ENCODE assay signal across 7 cellular contexts in genomic region chr15:76994971-76995945, GRCh38. TPM values are rescaled to one million over a fixed set of nuclear protein-coding genes. Genes with fewer than 3 reads are reported as not detected.
DNase-seq lines count a peak whose midpoint lies in the region; ATAC-seq and TF ChIP-seq lines count a peak whose summit lies in the region.

PSTPIP1 (plus strand) TSS chr15:76995126; CDS start chr15:76995574, 448 bp downstream.

- H3K27me3 ChIP-seq in fibroblast of lung (ENCODE audit: control insufficient read depth, insufficient read depth, low read length) (no peaks in the 10 kb centered on the region), psoas muscle (ENCODE audit: insufficient read depth in 3 of 3, low read length in 2 of 3) (peaks cover 0 to 3% (median 0%) of the 10 kb centered on the region in 3 donors)

- H4K20me1 ChIP-seq in fibroblast of lung (ENCODE audit: control insufficient read depth, extremely low read depth, insufficient read depth, low read length): no peaks in the 10 kb centered on the region

- no peaks in the 10 kb centered on the region for H3K79me2 ChIP-seq in fibroblast of lung (ENCODE audit: control insufficient read depth, insufficient read depth, low read length)

- CTCF ChIA-PET in activated CD8-positive, alpha-beta memory T cell treated with anti-CD3 and anti-CD28 coated beads for 36 hours (lab: Charles Lee): interaction anchor here (0.9 to 3.4 kb wide), 8 partner anchors 12 to 36 kb away, joined by 3 to 13 read pairs (median 4); no protein-coding TSS in a partner anchor

- H3K4me3 ChIP-seq in NB4 (ENCODE audit: low read depth, low read length) (peak within 1 kb of the TSS; percentile 82), fibroblast of lung (replicated peaks in 1 of 4; ENCODE audit: control extremely low read depth in 1 of 4, insufficient read depth in 1 of 4, low read depth in 3 of 4, low read length in 4 of 4) (no peak within 1 kb of the TSS), psoas muscle (peak within 1 kb of the TSS; percentile 38)

- TF ChIP-seq CTCF in NB4 (IDR thresholded peaks at IDR 0.05; ENCODE audit: low read depth, low read length): no peak
- TF ChIP-seq CTCF in fibroblast of lung (conservative IDR thresholded peaks at IDR 0.05 in 1 of 2, IDR thresholded peaks at IDR 0.05 in 1 of 2; ENCODE audit: low read depth in 1 of 2, low read length in 2 of 2): no peak
- no peak for TF ChIP-seq CTCF in psoas muscle (IDR thresholded peaks at IDR 0.05)

- no peak within 1 kb of the TSS for H3K9ac ChIP-seq in fibroblast of lung (ENCODE audit: insufficient read depth, low read length)

- peak; percentile 72 for TF ChIP-seq POLR2A in NB4 (IDR thresholded peaks at IDR 0.05; ENCODE audit: extremely low read depth, insufficient read length)

- DNase-seq in NB4 (ENCODE audit: low read depth): peak; percentile 92
- no peak for DNase-seq in fibroblast of lung (ENCODE audit: low read depth in 2 of 2)
- peak in 1 of 2 donors; percentile 57 for DNase-seq in psoas muscle
- no peak for DNase-seq in DMS79 (lab: John Stamatoyannopoulos, UW)
- no peak for DNase-seq in amniotic stem cell (lab: John Stamatoyannopoulos, UW)

- H3K36me3 ChIP-seq in fibroblast of lung (ENCODE audit: control insufficient read depth, insufficient read depth, low read length) (no peaks in the 10 kb centered on the region), psoas muscle (ENCODE audit: insufficient read depth in 1 of 2, low read depth in 1 of 2) (no peaks in the 10 kb centered on the region)

- H3K9me3 ChIP-seq in fibroblast of lung (ENCODE audit: control insufficient read depth, insufficient read depth, low read depth, low read length) (no peaks in the 10 kb centered on the region), psoas muscle (no peaks in the 10 kb centered on the region)

- H3K27ac ChIP-seq in fibroblast of lung (ENCODE audit: insufficient read depth, low read length) (no peak within 1 kb of the TSS), psoas muscle (no peak within 1 kb of the TSS)

- peak within 1 kb of the TSS; percentile 52 for H2AFZ ChIP-seq in fibroblast of lung (ENCODE audit: low read length)

- H3K4me1 ChIP-seq in fibroblast of lung (ENCODE audit: control insufficient read depth, extremely low read depth, insufficient read depth, low read length) (peaks cover 8% of the 10 kb centered on the region), psoas muscle (peaks cover 6% of the 10 kb centered on the region)

- WGBS in psoas muscle, 3 donors: 50 to 56% (median 53%) methylated on average over 23 to 28 of the region's 28 CpGs

- POLR2A ChIA-PET in activated CD8-positive, alpha-beta memory T cell treated with anti-CD3 and anti-CD28 coated beads for 36 hours (lab: Charles Lee): interaction anchor here (1.1 to 6.5 kb wide), 3 partner anchors 18 to 27 kb away, joined by 4 to 43 read pairs (median 14); no protein-coding TSS in a partner anchor

- intact Hi-C loops in psoas muscle (cut with DNase I): no loop called here

- H3K4me2 ChIP-seq in fibroblast of lung (ENCODE audit: extremely low read depth, insufficient read depth, low read length): no peak within 1 kb of the TSS

- peak; percentile 62 for ATAC-seq in GM19463 (IDR thresholded peaks at IDR 0.05; ENCODE audit: unreplicated experiment)
- ATAC-seq in psoas muscle: peak in 3 of 4 donors; percentile 16 to 37 (median 17)

RNA-seq across cellular contexts. Expression of gene PSTPIP1, which starts in this region (rescaled TPM):
- total RNA-seq in activated CD8-positive, alpha-beta memory T cell treated with anti-CD3 and anti-CD28 coated beads for 36 hours: 100 to 1,000 TPM; 137 TPM
- total RNA-seq in fibroblast of lung (0.77 and 1.5 TPM in 2 replicates), psoas muscle (1 to 10 TPM in 3 of 4 donors, under 1 TPM in 1; 0.97 to 2.2 (median 2.0) TPM)
- polyA plus RNA-seq in fibroblast of lung (0.56 and 0.79 TPM in 2 replicates), psoas muscle (1 to 10 TPM; 1.0 to 1.3 (median 1.2) TPM)
- 0.49 and 1.1 TPM in 2 replicates for polyA plus RNA-seq in fibroblast of lung (2012)
- not detected in 2 replicates for polyA minus RNA-seq in fibroblast of lung (ENCODE audit: low replicate concordance)

Comparison
In these comparisons a context has a peak if more than half of its experiments do, and no peak if none do; other contexts are left out.
1. RNA of gene PSTPIP1 (total RNA-seq): 137 TPM in activated CD8-positive, alpha-beta memory T cell treated with anti-CD3 and anti-CD28 coated beads for 36 hours; 0.97 to 2.2 TPM in psoas muscle and 0.77 to 1.5 TPM in fibroblast of lung; every median in the first group is over 10 times any median in the second.
2. H3K4me3 ChIP-seq: peak in NB4 (single experiment) and psoas muscle (single experiment); none in fibroblast of lung (0 of 4).